Comparison of ENCODE assay signal across 26 cellular contexts in the genomic region with DNA sequence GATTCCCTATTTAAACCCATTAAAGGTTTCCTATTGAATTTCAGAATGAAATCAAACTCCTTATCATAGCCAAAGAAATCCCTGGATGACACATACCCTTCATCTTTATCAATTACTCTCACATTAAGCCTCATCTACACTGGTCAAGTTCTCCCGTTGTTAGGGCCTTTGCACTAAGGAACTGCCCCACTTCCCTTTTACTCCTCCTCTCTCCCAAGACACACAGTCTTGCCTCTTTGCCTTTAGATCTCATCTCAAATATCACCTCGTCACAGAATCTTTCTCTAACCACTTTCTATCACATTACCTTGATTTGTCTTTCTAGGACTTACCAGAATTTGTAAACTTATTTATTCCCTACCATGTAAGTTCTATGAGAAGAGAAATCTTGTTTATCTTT.
"Had no signal": no experiment of that assay in that cellular context is flagged by ENCODE, and none has a peak within 500 bp of the region (broad histone marks: within the 10 kb centered on the region; RNA-seq: fewer than 3 reads in every experiment).

No MANE protein-coding gene starts in this region.

- ATAC-seq: left cardiac atrium; left lung; natural killer cell; right lobe of liver; stimulated activated naive B cell treated with anti-CD40 and anti-IgM and Interleukin-4, amounts not matched to agents 10 μg/mL and 1 μg/mL and 100 μg/mL, for 72 hours; stimulated activated naive CD8-positive, alpha-beta T cell treated with anti-CD3 and anti-CD28 coated beads, Interleukin-15, Interleukin-2, amounts not matched to agents 100 U/mL and 50 U/mL, for 24 hours had no signal

- DNase-seq: islet precursor cell; kidney glomerular epithelial cell; left cardiac atrium; left lung; mesendoderm; naive B cell; natural killer cell; nephron progenitor cell; ovary; right lobe of liver; stimulated activated CD4-positive, alpha-beta T cell treated with anti-CD3 and anti-CD28 coated beads, Interleukin-12 subunit alpha, Interleukin-12 subunit beta, amount 100 ng/mL, for 4 hours; stimulated activated CD4-positive, alpha-beta T cell treated with anti-CD3 and anti-CD28 coated beads, Interleukin-15, amount 100 ng/mL, for 24 hours; stimulated activated CD4-positive, alpha-beta T cell treated with anti-CD3 and anti-CD28 coated beads, Interleukin-2, amount 100 ng/mL, for 24 hours; stimulated activated CD4-positive, alpha-beta T cell treated with anti-CD3 and anti-CD28 coated beads, Interleukin-4, amount 100 ng/mL, for 1 hour; stimulated activated naive B cell treated with anti-CD40 and anti-IgM and Interleukin-4, amounts not matched to agents 10 μg/mL and 1 μg/mL and 100 μg/mL, for 72 hours; stimulated activated naive CD8-positive, alpha-beta T cell treated with anti-CD3 and anti-CD28 coated beads, Interleukin-15, Interleukin-2, amounts not matched to agents 100 U/mL and 50 U/mL, for 24 hours; stomach; testis; thyroid gland; transverse colon; upper lobe of left lung had no signal

- H3K36me3 ChIP-seq: left lung, ovary, right atrium auricular region, right lobe of liver, thyroid gland, transverse colon, upper lobe of left lung, vagina had no signal

- H3K4me2 ChIP-seq: hepatocyte, smooth muscle cell had no signal

- H3K4me3 ChIP-seq: hepatocyte, left lung, lung, ovary, right atrium auricular region, right lobe of liver, smooth muscle cell, stomach, testis, thyroid gland, transverse colon, upper lobe of left lung, vagina had no signal

- H3K27ac ChIP-seq: hepatocyte, left lung, ovary, right atrium auricular region, right lobe of liver, stomach, testis, thyroid gland, transverse colon, upper lobe of left lung, vagina had no signal

- H3K4me1 ChIP-seq: left lung, right lobe of liver, vagina had no signal

- H3K27me3 ChIP-seq: hepatocyte, left lung, ovary, right atrium auricular region, right lobe of liver, stomach, testis, thyroid gland, transverse colon, upper lobe of left lung, vagina had no signal

- H2AFZ ChIP-seq: hepatocyte had no signal

- H3K9me3 ChIP-seq: left lung, ovary, right atrium auricular region, right lobe of liver, stomach, testis, thyroid gland, transverse colon, upper lobe of left lung, vagina had no signal
